In genomic region chr3:115803661-115804060, GRCh38 we compare ENCODE assay signal across 1 cellular context.
TF ChIP-seq lines count a peak whose summit lies in the region.

No MANE protein-coding gene starts in this region.

TF ChIP-seq in H1, 55 proteins besides CTCF, POLR2A, EP300 and RAD21:
- no peak for TF ChIP-seq JUND (IDR thresholded peaks at IDR 0.05; ENCODE audit: low read length)
- TF ChIP-seq RNF2 (IDR thresholded peaks at IDR 0.05; ENCODE audit: borderline replicate concordance, low read depth, low read length, missing control alignments, poor library complexity, severe bottlenecking) = no peak
- no peak for TF ChIP-seq CTBP2 (IDR thresholded peaks at IDR 0.05; ENCODE audit: borderline replicate concordance, insufficient read depth, insufficient read length, low read length)
- TF ChIP-seq USF2 (IDR thresholded peaks at IDR 0.05; ENCODE audit: low read length) = no peak
- no peak for TF ChIP-seq CBX8 (IDR thresholded peaks at IDR 0.05; ENCODE audit: borderline replicate concordance, low read depth, low read length)
- TF ChIP-seq BRCA1 (IDR thresholded peaks at IDR 0.05; ENCODE audit: low read depth, low read length) = no peak
- 0 out of 2 replicates have a peak, but pooled peaks have one; percentile 22 for TF ChIP-seq POU5F1 (IDR thresholded peaks at IDR 0.05; ENCODE audit: low read depth, low read length)
- TF ChIP-seq HDAC2 (IDR thresholded peaks at IDR 0.05; ENCODE audit: borderline replicate concordance in 1 of 2, low read depth in 2 of 2, low read length in 2 of 2) = no peak
- peak; percentile 78 for TF ChIP-seq NANOG (IDR thresholded peaks at IDR 0.05; ENCODE audit: insufficient read depth, low read depth, low read length, poor library complexity, severe bottlenecking)
- TF ChIP-seq CHD1 (IDR thresholded peaks at IDR 0.05; ENCODE audit: low read depth, low read length) = no peak
- TF ChIP-seq HDAC6 (IDR thresholded peaks at IDR 0.05; ENCODE audit: low read depth, low read length) = no peak
- TF ChIP-seq SRF (IDR thresholded peaks at IDR 0.05; ENCODE audit: low read depth, low read length) = no peak
